In genomic region chr11:1947592-1948237, GRCh38 we compare ENCODE assay signal across 19 cellular contexts. TPM values are rescaled to one million over a fixed set of nuclear protein-coding genes. Genes with fewer than 3 reads are reported as not detected.
DNase-seq lines count a peak whose midpoint lies in the region; ATAC-seq and TF ChIP-seq lines count a peak whose summit lies in the region.
"Had no signal": no experiment of that assay in that cellular context is flagged by ENCODE, and none has a peak within 500 bp of the region (broad histone marks: within the 10 kb centered on the region; RNA-seq: fewer than 3 reads in every experiment).

No MANE protein-coding gene starts in this region.

- WGBS in lower leg skin, 2 donors = no CpG with 5 or more reads among the region's 36 CpGs

- ATAC-seq in stimulated activated naive CD8-positive, alpha-beta T cell treated with anti-CD3 and anti-CD28 coated beads, Interleukin-15, amount 100 ng/mL, for 72 hours = peak; percentile 41
- no peak for ATAC-seq in stimulated activated naive CD8-positive, alpha-beta T cell treated with anti-CD3 and anti-CD28 coated beads, Interleukin-15, Interleukin-2, amounts not matched to agents 100 U/mL and 50 U/mL, for 24 hours
- ATAC-seq in activated CD8-positive, alpha-beta T cell treated with anti-CD3 and anti-CD28 coated beads, Interleukin-2, amount 10 ng/mL, durations not matched to agents 7 days and 5 days = peak; percentile 22
- ATAC-seq in lower lobe of right lung = peak; percentile 51 to 54

- no peaks in the 10 kb centered on the region for H3K4me1 Mint-ChIP-seq in stimulated activated naive CD8-positive, alpha-beta T cell treated with anti-CD3 and anti-CD28 coated beads, Interleukin-15, amount 100 ng/mL, for 72 hours
- no peaks in the 10 kb centered on the region for H3K4me1 Mint-ChIP-seq in activated CD8-positive, alpha-beta T cell treated with anti-CD3 and anti-CD28 coated beads, Interleukin-2, amount 10 ng/mL, durations not matched to agents 7 days and 5 days (ENCODE audit: low read depth)

- POLR2A ChIA-PET in activated CD8-positive, alpha-beta T cell treated with anti-CD3 and anti-CD28 coated beads, Interleukin-2, amount 10 ng/mL, durations not matched to agents 7 days and 5 days (lab: Charles Lee) = interaction anchor here (0.6 to 1.3 kb wide), 6 partner anchors 28 to 97 kb away, joined by 3 to 7 read pairs (median 3); partner anchors contain the start of genes PRR33 and TNNT3

- no peak for DNase-seq in stimulated activated naive CD8-positive, alpha-beta T cell treated with anti-CD3 and anti-CD28 coated beads, Interleukin-15, amount 100 ng/mL, for 72 hours
- DNase-seq in stimulated activated naive CD8-positive, alpha-beta T cell treated with anti-CD3 and anti-CD28 coated beads, Interleukin-15, Interleukin-2, amounts not matched to agents 100 U/mL and 50 U/mL, for 24 hours = no peak
- no peak for DNase-seq in activated CD8-positive, alpha-beta T cell treated with anti-CD3 and anti-CD28 coated beads, Interleukin-2, amount 10 ng/mL, durations not matched to agents 7 days and 5 days
- DNase-seq in lower lobe of right lung = no peak
- DNase-seq in T-helper 1 cell = no peak
- DNase-seq in AG08396 (ENCODE audit: low spot score) = no peak
- no peak for DNase-seq in foreskin melanocyte
- no peak for DNase-seq in lower leg skin (ENCODE audit: low spot score in 2 of 2)
- DNase-seq: activated T-cell treated with anti-CD3 and anti-CD28 coated beads, Interleukin-2, amount 50 U/mL, for 24 hours; amniotic stem cell; Caco-2; Kasumi-1; NCI-H1417; SIG-M5 had no signal

- H3K36me3 ChIP-seq in lower lobe of right lung = no peaks in the 10 kb centered on the region

- H3K27ac Mint-ChIP-seq in stimulated activated naive CD8-positive, alpha-beta T cell treated with anti-CD3 and anti-CD28 coated beads, Interleukin-15, amount 100 ng/mL, for 72 hours = no peak overlapping the region
- no peak overlapping the region for H3K27ac Mint-ChIP-seq in activated CD8-positive, alpha-beta T cell treated with anti-CD3 and anti-CD28 coated beads, Interleukin-2, amount 10 ng/mL, durations not matched to agents 7 days and 5 days
- H3K27ac Mint-ChIP-seq: activated T-cell treated with anti-CD3 and anti-CD28 coated beads, Interleukin-2, amount 50 U/mL, for 24 hours; mesothelial cell of epicardium; stimulated activated naive CD8-positive, alpha-beta T cell treated with anti-CD3 and anti-CD28 coated beads, Interleukin-15, Interleukin-2, amounts not matched to agents 100 ng/mL and 50 ng/mL, for 24 hours had no signal

- no peaks in the 10 kb centered on the region for H3K27me3 Mint-ChIP-seq in stimulated activated naive CD8-positive, alpha-beta T cell treated with anti-CD3 and anti-CD28 coated beads, Interleukin-15, amount 100 ng/mL, for 72 hours
- H3K27me3 Mint-ChIP-seq in activated CD8-positive, alpha-beta T cell treated with anti-CD3 and anti-CD28 coated beads, Interleukin-2, amount 10 ng/mL, durations not matched to agents 7 days and 5 days (ENCODE audit: low read depth) = no peaks in the 10 kb centered on the region
- H3K27me3 Mint-ChIP-seq: activated T-cell treated with anti-CD3 and anti-CD28 coated beads, Interleukin-2, amount 50 U/mL, for 24 hours; stimulated activated naive CD8-positive, alpha-beta T cell treated with anti-CD3 and anti-CD28 coated beads, Interleukin-15, Interleukin-2, amounts not matched to agents 100 ng/mL and 50 ng/mL, for 24 hours had no signal

- CTCF ChIA-PET in activated CD8-positive, alpha-beta T cell treated with anti-CD3 and anti-CD28 coated beads, Interleukin-2, amount 10 ng/mL, durations not matched to agents 7 days and 5 days (lab: Charles Lee) = interaction anchor here (0.6 to 4.2 kb wide), 15 partner anchors 36 to 308 kb away, joined by 3 to 19 read pairs (median 3); partner anchors contain the start of gene PRR33

- no peaks in the 10 kb centered on the region for H3K9me3 Mint-ChIP-seq in stimulated activated naive CD8-positive, alpha-beta T cell treated with anti-CD3 and anti-CD28 coated beads, Interleukin-15, amount 100 ng/mL, for 72 hours
- H3K9me3 Mint-ChIP-seq in activated CD8-positive, alpha-beta T cell treated with anti-CD3 and anti-CD28 coated beads, Interleukin-2, amount 10 ng/mL, durations not matched to agents 7 days and 5 days (ENCODE audit: insufficient read depth) = no peaks in the 10 kb centered on the region
- H3K9me3 Mint-ChIP-seq: activated T-cell treated with anti-CD3 and anti-CD28 coated beads, Interleukin-2, amount 50 U/mL, for 24 hours; mesothelial cell of epicardium; stimulated activated naive CD8-positive, alpha-beta T cell treated with anti-CD3 and anti-CD28 coated beads, Interleukin-15, Interleukin-2, amounts not matched to agents 100 ng/mL and 50 ng/mL, for 24 hours had no signal

- no peaks in the 10 kb centered on the region for H3K4me1 ChIP-seq in lower lobe of right lung
- H3K4me1 ChIP-seq: Caco-2 had no signal

- no peaks in the 10 kb centered on the region for H3K36me3 Mint-ChIP-seq in activated CD8-positive, alpha-beta T cell treated with anti-CD3 and anti-CD28 coated beads, Interleukin-2, amount 10 ng/mL, durations not matched to agents 7 days and 5 days (ENCODE audit: low read depth)
- H3K36me3 Mint-ChIP-seq: mesothelial cell of epicardium had no signal

- no peak for TF ChIP-seq CTCF in lower lobe of right lung (IDR thresholded peaks at IDR 0.05)
- TF ChIP-seq CTCF in lower leg skin (IDR thresholded peaks at IDR 0.05) = no peak

- H3K4me3 Mint-ChIP-seq in stimulated activated naive CD8-positive, alpha-beta T cell treated with anti-CD3 and anti-CD28 coated beads, Interleukin-15, amount 100 ng/mL, for 72 hours = no peak overlapping the region
- H3K4me3 Mint-ChIP-seq in activated CD8-positive, alpha-beta T cell treated with anti-CD3 and anti-CD28 coated beads, Interleukin-2, amount 10 ng/mL, durations not matched to agents 7 days and 5 days = no peak overlapping the region
- H3K4me3 Mint-ChIP-seq: activated T-cell treated with anti-CD3 and anti-CD28 coated beads, Interleukin-2, amount 50 U/mL, for 24 hours; mesothelial cell of epicardium; stimulated activated naive CD8-positive, alpha-beta T cell treated with anti-CD3 and anti-CD28 coated beads, Interleukin-15, Interleukin-2, amounts not matched to agents 100 ng/mL and 50 ng/mL, for 24 hours had no signal

- no peak overlapping the region for H3K27ac ChIP-seq in lower lobe of right lung
- H3K27ac ChIP-seq: skin epidermis had no signal

- H3K4me3 ChIP-seq in lower lobe of right lung = no peak overlapping the region
- H3K4me3 ChIP-seq in lower leg skin (ENCODE audit: low read depth, poor library complexity, severe bottlenecking) = no peak overlapping the region
- H3K4me3 ChIP-seq: skin epidermis had no signal

- TF ChIP-seq POLR2A in lower leg skin (IDR thresholded peaks at IDR 0.05) = no peak

- intact Hi-C loops in lower lobe of right lung (cut with DNase I) = no loop called here
- intact Hi-C loops in lower leg skin (cut with DNase I; ENCODE audit: low total_unique reads) = no loop called here

- no peaks in the 10 kb centered on the region for H3K9me3 ChIP-seq in lower lobe of right lung
- H3K9me3 ChIP-seq: Caco-2 had no signal

- H3K27me3 ChIP-seq in lower lobe of right lung (ENCODE audit: low read depth) = no peaks in the 10 kb centered on the region

RNA-seq across cellular contexts. Expression of gene MRPL23, which starts 0.6 kb away (rescaled TPM):
- 100 to 1,000 TPM; 109 to 110 TPM for total RNA-seq in activated CD8-positive, alpha-beta T cell treated with anti-CD3 and anti-CD28 coated beads, Interleukin-2, amount 10 ng/mL, durations not matched to agents 7 days and 5 days
- 59.2 TPM for total RNA-seq in lower lobe of right lung
- 100 to 1,000 TPM; 169 to 227 (median 216) TPM for total RNA-seq in lower leg skin

RNA-seq across cellular contexts. Expression of gene TNNT3, which starts 28.2 kb away (rescaled TPM):
- 1 to 10 TPM; 2.6 to 2.8 TPM for total RNA-seq in activated CD8-positive, alpha-beta T cell treated with anti-CD3 and anti-CD28 coated beads, Interleukin-2, amount 10 ng/mL, durations not matched to agents 7 days and 5 days
- 4.7 TPM for total RNA-seq in lower lobe of right lung
- total RNA-seq in lower leg skin = 1 to 10 TPM; 1.2 to 6.6 (median 4.1) TPM
- total RNA-seq: osteoblast had no signal

RNA-seq across cellular contexts. Expression of gene H19, which starts 49.9 kb away (rescaled TPM):
- not detected for total RNA-seq in activated CD8-positive, alpha-beta T cell treated with anti-CD3 and anti-CD28 coated beads, Interleukin-2, amount 10 ng/mL, durations not matched to agents 7 days and 5 days
- 87.6 TPM for total RNA-seq in lower lobe of right lung
- total RNA-seq in lower leg skin = 10 to 100 TPM; 17.3 to 64.3 (median 37.4) TPM

RNA-seq across cellular contexts. Expression of gene PRR33, which starts 56.0 kb away (rescaled TPM):
- under 1 TPM in 1 of 2 experiments, not detected in 1; 0.08 TPM for total RNA-seq in activated CD8-positive, alpha-beta T cell treated with anti-CD3 and anti-CD28 coated beads, Interleukin-2, amount 10 ng/mL, durations not matched to agents 7 days and 5 days
- total RNA-seq in lower lobe of right lung (not detected), lower leg skin (not detected)
- total RNA-seq: Caco-2, chondrocyte, mesothelial cell of epicardium, osteoblast had no signal

Comparison
In these comparisons a context has a peak if more than half of its experiments do, and no peak if none do; other contexts are left out.
1. RNA of gene H19, which starts 49.9 kb away (total RNA-seq): 87.6 TPM in lower lobe of right lung (single experiment) and 17.3 to 64.3 TPM in lower leg skin; not detected in activated CD8-positive, alpha-beta T cell treated with anti-CD3 and anti-CD28 coated beads, Interleukin-2, amount 10 ng/mL, durations not matched to agents 7 days and 5 days; every median in the first group is over 10 times any median in the second.